Comparison of ENCODE assay signal across 1 cellular context in genomic region chr11:65487467-65488272, GRCh38.
TF ChIP-seq lines count a peak whose summit lies in the region.

No MANE protein-coding gene starts in this region.

TF ChIP-seq in HepG2, 621 proteins besides CTCF, POLR2A, EP300 and RAD21 (continued from another document):
- TF ChIP-seq ZBTB40 (IDR thresholded peaks at IDR 0.05) (no peak), ZBTB40 (CRISPR knock-in tag; IDR thresholded peaks at IDR 0.05) (peak; percentile 45; the same call in 1 of the 2 replicates), TSC22D2 (CRISPR knock-in tag; IDR thresholded peaks at IDR 0.05; ENCODE audit: borderline replicate concordance) (peak; percentile 40; the same call in 1 of the 2 replicates), RFX3 (CRISPR knock-in tag; IDR thresholded peaks at IDR 0.05) (peak; percentile 92), MXD3 (CRISPR knock-in tag; IDR thresholded peaks at IDR 0.05) (0 out of 2 replicates have a peak, but pooled peaks have one; percentile 25), ZNF614 (CRISPR knock-in tag; IDR thresholded peaks at IDR 0.05; ENCODE audit: borderline replicate concordance) (peak; percentile 49; the same call in 1 of the 2 replicates), ZSCAN9 (CRISPR knock-in tag; IDR thresholded peaks at IDR 0.05; ENCODE audit: borderline replicate concordance) (peak; percentile 75; the same call in 1 of the 2 replicates), RAD51 (IDR thresholded peaks at IDR 0.05; ENCODE audit: borderline replicate concordance) (peak; percentile 89), SP140L (CRISPR knock-in tag; IDR thresholded peaks at IDR 0.05; ENCODE audit: borderline replicate concordance) (0 out of 2 replicates have a peak, but pooled peaks have one; percentile 30), BHLHE40 (IDR thresholded peaks at IDR 0.05; ENCODE audit: low read length) (peak; percentile 99), MAZ (IDR thresholded peaks at IDR 0.05; ENCODE audit: borderline replicate concordance, low read depth, low read length) (no peak), MAZ (CRISPR knock-in tag; IDR thresholded peaks at IDR 0.05; ENCODE audit: low read depth) (0 out of 2 replicates have a peak, but pooled peaks have one; percentile 34), ZNF362 (CRISPR knock-in tag; IDR thresholded peaks at IDR 0.05; ENCODE audit: borderline replicate concordance) (peak; percentile 90; the same call in 1 of the 2 replicates), SIX1 (CRISPR knock-in tag; IDR thresholded peaks at IDR 0.05; ENCODE audit: borderline replicate concordance) (0 out of 2 replicates have a peak, but pooled peaks have one; percentile 14), ZFP1 (CRISPR knock-in tag; IDR thresholded peaks at IDR 0.05) (peak; percentile 78; the same call in 1 of the 2 replicates), EZH2 (conservative IDR thresholded peaks at IDR 0.05; ENCODE audit: low read depth, low read length) (no peak), ZNF350 (CRISPR knock-in tag; IDR thresholded peaks at IDR 0.05; ENCODE audit: borderline replicate concordance, low read depth) (peak; percentile 70; the same call in 1 of the 2 replicates), ZNF605 (CRISPR knock-in tag; IDR thresholded peaks at IDR 0.05) (peak; percentile 93; the same call in 1 of the 2 replicates), ATF7 (IDR thresholded peaks at IDR 0.05) (peak; percentile 81), ATF7 (CRISPR knock-in tag; IDR thresholded peaks at IDR 0.05) (peak; percentile 75), ARNT2 (CRISPR knock-in tag; IDR thresholded peaks at IDR 0.05; ENCODE audit: low read depth) (peak; percentile 44; the same call in 1 of the 2 replicates), MLX (CRISPR knock-in tag; IDR thresholded peaks at IDR 0.05) (peak; percentile 87), JUND (CRISPR knock-in tag; IDR thresholded peaks at IDR 0.05) (peak; percentile 82), HOXA3 (CRISPR knock-in tag; IDR thresholded peaks at IDR 0.05) (peak; percentile 57; the same call in 1 of the 2 replicates), TEAD3 (CRISPR knock-in tag; optimal IDR thresholded peaks at IDR 0.05; ENCODE audit: borderline replicate concordance) (peak; percentile 69), KAT8 (CRISPR knock-in tag; IDR thresholded peaks at IDR 0.05) (peak; percentile 59; the same call in 1 of the 2 replicates), HIC2 (CRISPR knock-in tag; IDR thresholded peaks at IDR 0.05; ENCODE audit: low read depth) (peak; percentile 56; the same call in 1 of the 2 replicates), ZNF772 (CRISPR knock-in tag; IDR thresholded peaks at IDR 0.05) (0 out of 2 replicates have a peak, but pooled peaks have one; percentile 71), ZFP37 (CRISPR knock-in tag; IDR thresholded peaks at IDR 0.05; ENCODE audit: borderline replicate concordance) (no peak), ZBTB38 (CRISPR knock-in tag; IDR thresholded peaks at IDR 0.05) (peak; percentile 39; the same call in 1 of the 2 replicates), SP5 (CRISPR knock-in tag; IDR thresholded peaks at IDR 0.05; ENCODE audit: borderline replicate concordance, low read depth) (no peak), XBP1 (CRISPR knock-in tag; IDR thresholded peaks at IDR 0.05) (no peak), ZBTB7B (CRISPR knock-in tag; IDR thresholded peaks at IDR 0.05) (peak; percentile 95), ASH2L (IDR thresholded peaks at IDR 0.05; ENCODE audit: insufficient read length, low read depth, low read length) (peak; percentile 44), ZNF501 (CRISPR knock-in tag; IDR thresholded peaks at IDR 0.05) (peak; percentile 29; the same call in 1 of the 2 replicates), KDM1A (CRISPR knock-in tag; IDR thresholded peaks at IDR 0.05) (peak; percentile 70)
